26 cellular contexts compared by ENCODE assay signal in genomic region chr2:17427401-17427800, GRCh38.
"Had no signal": no experiment of that assay in that cellular context is flagged by ENCODE, and none has a peak within 500 bp of the region (broad histone marks: within the 10 kb centered on the region; RNA-seq: fewer than 3 reads in every experiment).

No MANE protein-coding gene starts in this region.

- H3K4me1 ChIP-seq: left ventricle myocardium inferior, neural progenitor cell, right atrium auricular region, tibial nerve, upper lobe of left lung, vagina had no signal

- H3K27me3 ChIP-seq: neural progenitor cell, neutrophil, ovary, right atrium auricular region, tibial nerve, upper lobe of left lung, vagina had no signal

- H3K4me2 ChIP-seq: neural progenitor cell, smooth muscle cell had no signal

- H3K27ac ChIP-seq: left ventricle myocardium inferior, neural progenitor cell, neutrophil, ovary, right atrium auricular region, tibial nerve, upper lobe of left lung, vagina had no signal

- H3K9me3 ChIP-seq: left ventricle myocardium inferior, neutrophil, ovary, right atrium auricular region, tibial nerve, upper lobe of left lung, vagina had no signal

- H3K36me3 ChIP-seq: left ventricle myocardium inferior, neural progenitor cell, neutrophil, ovary, right atrium auricular region, tibial nerve, upper lobe of left lung, vagina had no signal

- H3K4me3 ChIP-seq: left ventricle myocardium inferior, lung, neural progenitor cell, ovary, right atrium auricular region, smooth muscle cell, tibial nerve, upper lobe of left lung, vagina had no signal

- ATAC-seq: natural killer cell; sciatic nerve; stimulated activated memory B cell treated with anti-CD40 and anti-IgM and Interleukin-4, amounts not matched to agents 10 μg/mL and 1 μg/mL and 100 μg/mL, for 72 hours; stimulated activated naive CD8-positive, alpha-beta T cell treated with anti-CD3 and anti-CD28 coated beads, Interleukin-15, amount 100 ng/mL, for 72 hours had no signal

- H3K9ac ChIP-seq: neural progenitor cell had no signal

- DNase-seq: hypothalamus; immature natural killer cell; left ventricle myocardium inferior; mesendoderm; naive B cell; natural killer cell; nephron progenitor cell; occipital lobe; ovary; stimulated activated CD4-positive, alpha-beta T cell treated with anti-CD3 and anti-CD28 coated beads, Interleukin-1b, Interleukin-23, amount 100 ng/mL, for 48 hours; stimulated activated CD4-positive, alpha-beta T cell treated with anti-CD3 and anti-CD28 coated beads, Interleukin-2, amount 100 ng/mL, for 48 hours; stimulated activated CD4-positive, alpha-beta T cell treated with anti-CD3 and anti-CD28 coated beads, Interleukin-4, amount 100 ng/mL, for 4 hours; stimulated activated CD8-positive, alpha-beta memory T cell treated with anti-CD3 and anti-CD28 coated beads, Interleukin-4, amount 100 ng/mL, for 48 hours; stimulated activated naive CD4-positive, alpha-beta T cell treated with Interleukin-2 at 50 U/mL for 16 hours; stimulated activated naive CD8-positive, alpha-beta T cell treated with anti-CD3 and anti-CD28 coated beads, Interleukin-15, amount 100 ng/mL, for 72 hours; substantia nigra; upper lobe of left lung had no signal
